In genomic region chr10:67816719-67817118, GRCh38 we compare ENCODE assay signal across 21 cellular contexts. TPM values are rescaled to one million over a fixed set of nuclear protein-coding genes. Genes with fewer than 3 reads are reported as not detected.
DNase-seq lines count a peak whose midpoint lies in the region; ATAC-seq and TF ChIP-seq lines count a peak whose summit lies in the region.
"Had no signal": no experiment of that assay in that cellular context is flagged by ENCODE, and none has a peak within 500 bp of the region (broad histone marks: within the 10 kb centered on the region; RNA-seq: fewer than 3 reads in every experiment).

No MANE protein-coding gene starts in this region.

- H3K9me3 ChIP-seq in A673 (ENCODE audit: low read depth, low read length, poor library complexity, severe bottlenecking) (peaks cover 7% of the 10 kb centered on the region), T-helper 17 cell (ENCODE audit: control insufficient read depth, low read length, poor library complexity, severe bottlenecking) (no peaks in the 10 kb centered on the region), hepatocyte (ENCODE audit: low read depth) (no peaks in the 10 kb centered on the region), SJCRH30 (replicated peaks) (no peaks in the 10 kb centered on the region), lower lobe of right lung (no peaks in the 10 kb centered on the region)
- H3K9me3 ChIP-seq: HAP-1, SJSA1 had no signal

- no peak overlapping the region for H3K4me2 ChIP-seq in hepatocyte
- H3K4me2 ChIP-seq: PC-9 had no signal

- intact Hi-C loops in activated naive CD4-positive, alpha-beta T cell treated with anti-CD3 and anti-CD28 coated beads for 36 hours (cut with micrococcal nuclease) = loop anchor here (1.0 kb wide), 1 partner anchor 33 kb away; no protein-coding TSS in a partner anchor
- intact Hi-C loops in A673 (cut with micrococcal nuclease; ENCODE audit: unreplicated experiment) = no loop called here
- intact Hi-C loops in lower lobe of right lung (cut with DNase I) = no loop called here

- CTCF ChIA-PET in activated naive CD4-positive, alpha-beta T cell treated with anti-CD3 and anti-CD28 coated beads for 36 hours (lab: Charles Lee) = no interaction called here
- CTCF ChIA-PET in A673 (lab: Charles Lee) = no interaction called here

- H3K9me3 Mint-ChIP-seq in activated naive CD4-positive, alpha-beta T cell treated with anti-CD3 and anti-CD28 coated beads for 36 hours = no peaks in the 10 kb centered on the region
- H3K9me3 Mint-ChIP-seq: CD4-positive, CD25-positive, alpha-beta regulatory T cell had no signal

- H3K36me3 Mint-ChIP-seq in activated naive CD4-positive, alpha-beta T cell treated with anti-CD3 and anti-CD28 coated beads for 36 hours (ENCODE audit: low read depth) = no peaks in the 10 kb centered on the region
- H3K36me3 Mint-ChIP-seq in T-helper 17 cell (ENCODE audit: low read depth) = no peaks in the 10 kb centered on the region
- H3K36me3 Mint-ChIP-seq: CD4-positive, CD25-positive, alpha-beta regulatory T cell had no signal

- BruUV-seq in A673 (replicated peaks; lab: Mats Ljungman, UMichigan) = no TSS peak

- peak overlapping the region; percentile 67 for H3K27ac Mint-ChIP-seq in activated naive CD4-positive, alpha-beta T cell treated with anti-CD3 and anti-CD28 coated beads for 36 hours
- H3K27ac Mint-ChIP-seq in T-helper 17 cell = no peak overlapping the region
- H3K27ac Mint-ChIP-seq: B cell; CD4-positive, CD25-positive, alpha-beta regulatory T cell had no signal

- H3K27ac ChIP-seq in A673 (ENCODE audit: low read depth, low read length, poor library complexity, severe bottlenecking) (peak overlapping the region; percentile 90), hepatocyte (peak overlapping the region; percentile 20), SJCRH30 (no peak overlapping the region), lower lobe of right lung (no peak overlapping the region)
- H3K27ac ChIP-seq: GM23248, PC-9, RWPE1, SJSA1 had no signal

- H3K36me3 ChIP-seq in A673 (ENCODE audit: insufficient read depth, low read length, poor library complexity, severe bottlenecking) (peaks cover 31% of the 10 kb centered on the region), hepatocyte (replicated peaks; ENCODE audit: insufficient read depth, low read depth) (no peaks in the 10 kb centered on the region), SJCRH30 (no peaks in the 10 kb centered on the region), lower lobe of right lung (no peaks in the 10 kb centered on the region)
- H3K36me3 ChIP-seq: HAP-1, SJSA1 had no signal

- no peak for DNase-seq in activated naive CD4-positive, alpha-beta T cell treated with anti-CD3 and anti-CD28 coated beads for 36 hours
- no peak for DNase-seq in activated naive CD4-positive, alpha-beta T cell (lab: John Stamatoyannopoulos, UW)
- DNase-seq in A673 (ENCODE audit: low spot score) = no peak
- no peak for DNase-seq in T-helper 17 cell
- DNase-seq in hepatocyte (ENCODE audit: low spot score) = no peak
- DNase-seq in SJCRH30 = no peak
- DNase-seq in lower lobe of right lung = no peak
- DNase-seq: CD4-positive, CD25-positive, alpha-beta regulatory T cell; COR-L47; GF-D8; GM23248; NCI-H1417 treated with DMSO at 0.1 percent for 48 hours; NCI-H187 treated with DMSO at 0.1 percent for 48 hours; NCI-H226; NCI-H526; PC-9 had no signal

- ATAC-seq in T-helper 17 cell (no peak), lower lobe of right lung (no peak)
- ATAC-seq: GM12878 had no signal

- POLR2A ChIA-PET in A673 (lab: Charles Lee; ENCODE audit: low non-redundant PET) = interaction anchor here (0.7 kb wide), 1 partner anchor 10 kb away, joined by 10 read pairs; no protein-coding TSS in a partner anchor

- TF ChIP-seq CTCF in A673 (conservative IDR thresholded peaks at IDR 0.05; ENCODE audit: low read depth, low read length) (no peak), hepatocyte (IDR thresholded peaks at IDR 0.05; ENCODE audit: poor library complexity) (no peak), lower lobe of right lung (IDR thresholded peaks at IDR 0.05) (no peak)

- H2AFZ ChIP-seq in hepatocyte = no peak overlapping the region
- H2AFZ ChIP-seq: GM23248, PC-9 had no signal

- H3K4me1 Mint-ChIP-seq in activated naive CD4-positive, alpha-beta T cell treated with anti-CD3 and anti-CD28 coated beads for 36 hours (ENCODE audit: low read depth) = peaks cover 17% of the 10 kb centered on the region
- peaks cover 4% of the 10 kb centered on the region for H3K4me1 Mint-ChIP-seq in T-helper 17 cell
- H3K4me1 Mint-ChIP-seq: B cell; CD4-positive, CD25-positive, alpha-beta regulatory T cell had no signal

- H4K20me1 ChIP-seq in hepatocyte (ENCODE audit: insufficient read depth, poor library complexity, severe bottlenecking) = no peaks in the 10 kb centered on the region

- peaks cover 4% of the 10 kb centered on the region for H3K27me3 Mint-ChIP-seq in activated naive CD4-positive, alpha-beta T cell treated with anti-CD3 and anti-CD28 coated beads for 36 hours (ENCODE audit: low read depth)
- H3K27me3 Mint-ChIP-seq in T-helper 17 cell = peaks cover 4% of the 10 kb centered on the region

- no peaks in the 10 kb centered on the region for H3K27me3 ChIP-seq in A673 (replicated peaks; ENCODE audit: insufficient read depth, low read depth, low read length, poor library complexity)
- H3K27me3 ChIP-seq in hepatocyte = no peaks in the 10 kb centered on the region
- no peaks in the 10 kb centered on the region for H3K27me3 ChIP-seq in SJCRH30
- H3K27me3 ChIP-seq in lower lobe of right lung (ENCODE audit: low read depth) = no peaks in the 10 kb centered on the region
- H3K27me3 ChIP-seq: SJSA1 had no signal

- no peak overlapping the region for H3K4me3 Mint-ChIP-seq in activated naive CD4-positive, alpha-beta T cell treated with anti-CD3 and anti-CD28 coated beads for 36 hours
- peak overlapping the region; percentile 34 for H3K4me3 Mint-ChIP-seq in T-helper 17 cell
- H3K4me3 Mint-ChIP-seq: B cell; CD4-positive, CD25-positive, alpha-beta regulatory T cell had no signal

- H3K9me2 ChIP-seq in hepatocyte (replicated peaks; ENCODE audit: insufficient read depth) = no peaks in the 10 kb centered on the region

- H3K4me1 ChIP-seq in A673 (ENCODE audit: insufficient read depth, low read length, poor library complexity, severe bottlenecking) = peaks cover 56% of the 10 kb centered on the region
- peaks cover 3% of the 10 kb centered on the region for H3K4me1 ChIP-seq in hepatocyte (ENCODE audit: insufficient read depth)
- no peaks in the 10 kb centered on the region for H3K4me1 ChIP-seq in SJCRH30
- no peaks in the 10 kb centered on the region for H3K4me1 ChIP-seq in lower lobe of right lung
- H3K4me1 ChIP-seq: HAP-1 had no signal

- H3K79me2 ChIP-seq in hepatocyte = no peaks in the 10 kb centered on the region

- H3K4me3 ChIP-seq in A673 (ENCODE audit: low read depth, low read length, poor library complexity, severe bottlenecking) (no peak overlapping the region), hepatocyte (no peak overlapping the region), SJCRH30 (no peak overlapping the region), lower lobe of right lung (no peak overlapping the region)
- H3K4me3 ChIP-seq: GM12878, GM23248, HAP-1, PC-9, SJSA1 had no signal

- 68% methylated on average over 4 of the region's 4 CpGs for WGBS in hepatocyte (ENCODE audit: low lambda C conversion rate, missing lambda C conversion rate)

RNA-seq across cellular contexts. Expression of gene DNAJC12, which starts 21.3 kb away (rescaled TPM):
- total RNA-seq in activated naive CD4-positive, alpha-beta T cell treated with anti-CD3 and anti-CD28 coated beads for 36 hours = 10 to 100 TPM; 13.2 to 13.9 TPM
- total RNA-seq in A673 (2021) = 147 and 182 TPM in 2 replicates
- not detected for total RNA-seq in T-helper 17 cell
- total RNA-seq in hepatocyte = 13.4 and 16.7 TPM in 2 replicates
- polyA plus RNA-seq in hepatocyte = 6.2 and 8.1 TPM in 2 replicates
- total RNA-seq in SJCRH30 (2014; rRNA removed; shearing (Covaris generic)) = 9.6 and 11.7 TPM in 2 replicates
- 1.5 TPM for total RNA-seq in lower lobe of right lung
- total RNA-seq: B cell; CD4-positive, CD25-positive, alpha-beta regulatory T cell had no signal

Comparison
In these comparisons a context has a peak if more than half of its experiments do, and no peak if none do; other contexts are left out.
1. H3K27ac ChIP-seq: peak in A673 (single experiment) and hepatocyte (single experiment); none in SJCRH30 (single experiment) and lower lobe of right lung (single experiment).